Comparison of ENCODE assay signal across 1 cellular context in genomic region chr1:31765041-31765467, GRCh38.
A peak's percentile ranks its signal among the peaks of the same experiment; 100 is the strongest.
TF ChIP-seq lines count a peak whose summit lies in the region.

No MANE protein-coding gene starts in this region.

TF ChIP-seq in SK-N-SH, 30 proteins besides CTCF, POLR2A, EP300 and RAD21 (continued from another document):
- TF ChIP-seq IRF3 (IDR thresholded peaks at IDR 0.05; ENCODE audit: low read depth, low read length) = no peak
- peak; percentile 64; the same call in 1 of the 2 replicates for TF ChIP-seq RCOR1 (IDR thresholded peaks at IDR 0.05; ENCODE audit: low read length)
- TF ChIP-seq RXRA (IDR thresholded peaks at IDR 0.05; ENCODE audit: borderline replicate concordance, low read depth) = no peak
- TF ChIP-seq ELF1 (IDR thresholded peaks at IDR 0.05) = no peak
- no peak for TF ChIP-seq USF2 (IDR thresholded peaks at IDR 0.05; ENCODE audit: borderline replicate concordance, low read depth, low read length)
- peak; percentile 65; the same call in 1 of the 2 replicates for TF ChIP-seq MXI1 (IDR thresholded peaks at IDR 0.05; ENCODE audit: low read depth, low read length)
- peak; percentile 83 for TF ChIP-seq SMC3 (IDR thresholded peaks at IDR 0.05; ENCODE audit: low read depth, low read length)
- TF ChIP-seq TAF1 (IDR thresholded peaks at IDR 0.05; ENCODE audit: borderline replicate concordance, low read depth, low read length) = no peak
- no peak for TF ChIP-seq TEAD4 (IDR thresholded peaks at IDR 0.05; ENCODE audit: borderline replicate concordance, insufficient read depth)
- no peak for TF ChIP-seq PBX3 (IDR thresholded peaks at IDR 0.05)
TF ChIP-seq in SK-N-SH: peak in this region for 6.
